In the genomic region with DNA sequence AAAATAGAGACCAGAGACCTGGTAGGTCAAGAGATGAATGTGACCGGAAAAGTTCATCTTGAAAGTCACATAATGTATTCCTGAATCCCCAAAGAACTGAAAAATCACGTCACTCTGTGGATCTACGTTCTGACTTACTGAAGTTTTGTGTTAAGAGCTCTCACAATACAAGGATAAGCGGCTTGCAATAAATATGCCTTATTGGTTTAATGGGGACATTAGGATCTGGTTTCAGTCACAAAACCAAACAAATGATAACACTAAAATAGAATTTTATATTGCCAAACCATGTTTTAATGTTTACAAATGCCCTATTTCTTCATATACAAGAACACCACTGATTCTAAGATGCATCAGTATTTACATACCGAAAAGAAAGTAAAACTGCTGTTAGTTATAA, we compare ENCODE assay signal across 21 cellular contexts.
DNase-seq lines count a peak whose midpoint lies in the region; ATAC-seq, FAIRE-seq and TF ChIP-seq lines count a peak whose summit lies in the region.
"Had no signal": no experiment of that assay in that cellular context is flagged by ENCODE, and none has a peak within 500 bp of the region (broad histone marks: within the 10 kb centered on the region; RNA-seq: fewer than 3 reads in every experiment).

No MANE protein-coding gene starts in this region.

- peaks cover 11% of the 10 kb centered on the region for H3K36me3 Mint-ChIP-seq in HFFc6 (ENCODE audit: low read depth)
- H3K36me3 Mint-ChIP-seq in natural killer cell treated with Interleukin-12 subunit alpha and Interleukin-12 subunit beta and Interleukin-15 and Interleukin-18, amount 100 ng/mL, for 72 hours = no peaks in the 10 kb centered on the region

- H3K9me3 ChIP-seq in MM.1S (replicated peaks; ENCODE audit: insufficient read depth, low read length) = no peaks in the 10 kb centered on the region
- H3K9me3 ChIP-seq in tibial artery = no peaks in the 10 kb centered on the region
- H3K9me3 ChIP-seq in A673 (ENCODE audit: low read depth, low read length, poor library complexity, severe bottlenecking) = no peaks in the 10 kb centered on the region
- H3K9me3 ChIP-seq: BE2C, Caco-2 had no signal

- intact Hi-C loops in tibial artery (cut with DNase I; ENCODE audit: low total_unique reads) (no loop called here), A673 (cut with micrococcal nuclease; ENCODE audit: unreplicated experiment) (no loop called here)

- no TSS peak for BruUV-seq in A673 (replicated peaks; lab: Mats Ljungman, UMichigan)

- no peaks in the 10 kb centered on the region for H3K9me2 ChIP-seq in MM.1S (replicated peaks; ENCODE audit: insufficient read depth, low read length)

- FAIRE-seq in islet of Langerhans (lab: Jason Lieb, UNC) = peak; percentile 96
- FAIRE-seq: D721Med, G401.6, GM12891, GM19239, H54, HepG2 had no signal

- H3K4me1 ChIP-seq in MM.1S (ENCODE audit: low read length) (peaks cover 25% of the 10 kb centered on the region), tibial artery (no peaks in the 10 kb centered on the region), A673 (ENCODE audit: insufficient read depth, low read length, poor library complexity, severe bottlenecking) (no peaks in the 10 kb centered on the region)
- H3K4me1 ChIP-seq: BE2C, Caco-2 had no signal

- DNase-seq in HFFc6 = no peak
- no peak for DNase-seq in MM.1S
- DNase-seq in Kasumi-1 (lab: John Stamatoyannopoulos, UW) = no peak
- DNase-seq in tibial artery = no peak
- no peak for DNase-seq in A673 (ENCODE audit: low spot score)
- DNase-seq in natural killer cell treated with Interleukin-12 subunit alpha and Interleukin-12 subunit beta and Interleukin-15 and Interleukin-18, amount 100 ng/mL, for 72 hours (ENCODE audit: low spot score) = no peak
- DNase-seq: ACHN; BE2C; C1 segment of cervical spinal cord; Caco-2; CD4-positive, alpha-beta T cell; HCEC 1CT had no signal

- no peaks in the 10 kb centered on the region for H4K20me1 ChIP-seq in MM.1S (ENCODE audit: insufficient read depth, low read length)

- no peaks in the 10 kb centered on the region for H3K9me3 Mint-ChIP-seq in HFFc6
- H3K9me3 Mint-ChIP-seq in natural killer cell treated with Interleukin-12 subunit alpha and Interleukin-12 subunit beta and Interleukin-15 and Interleukin-18, amount 100 ng/mL, for 72 hours = no peaks in the 10 kb centered on the region
- H3K9me3 Mint-ChIP-seq: CD4-positive, alpha-beta T cell; GM23338 had no signal

- no peaks in the 10 kb centered on the region for H3F3A ChIP-seq in MM.1S (ENCODE audit: insufficient read depth, low read length)

- H3K79me2 ChIP-seq in MM.1S (ENCODE audit: low read length) = no peaks in the 10 kb centered on the region; the same call in 1 of the 2 replicates

- H3K36me3 ChIP-seq in MM.1S (replicated peaks; ENCODE audit: insufficient read depth, low read length) (no peaks in the 10 kb centered on the region), tibial artery (no peaks in the 10 kb centered on the region), A673 (ENCODE audit: insufficient read depth, low read length, poor library complexity, severe bottlenecking) (no peaks in the 10 kb centered on the region)
- H3K36me3 ChIP-seq: BE2C had no signal

- H3K27me3 Mint-ChIP-seq in HFFc6 (ENCODE audit: insufficient read depth) = no peaks in the 10 kb centered on the region
- peaks cover 5 to 10% of the 10 kb centered on the region in 2 donors for H3K27me3 Mint-ChIP-seq in natural killer cell treated with Interleukin-12 subunit alpha and Interleukin-12 subunit beta and Interleukin-15 and Interleukin-18, amount 100 ng/mL, for 72 hours
- H3K27me3 Mint-ChIP-seq: CD4-positive, alpha-beta T cell had no signal

- no peak overlapping the region; the same call in 1 of the 2 replicates for H2AFZ ChIP-seq in MM.1S (ENCODE audit: low read length)
- H2AFZ ChIP-seq: GM23338 had no signal

- TF ChIP-seq CTCF in HFFc6 (IDR thresholded peaks at IDR 0.05) (no peak), MM.1S (IDR thresholded peaks at IDR 0.05; ENCODE audit: low read length) (no peak), VCaP (conservative IDR thresholded peaks at IDR 0.05) (no peak), tibial artery (IDR thresholded peaks at IDR 0.05) (no peak), A673 (conservative IDR thresholded peaks at IDR 0.05; ENCODE audit: low read depth, low read length) (no peak)

- H3K27me3 ChIP-seq in MM.1S (replicated peaks; ENCODE audit: insufficient read depth, low read length) (no peaks in the 10 kb centered on the region), tibial artery (no peaks in the 10 kb centered on the region), A673 (replicated peaks; ENCODE audit: insufficient read depth, low read depth, low read length, poor library complexity) (peaks cover 3% of the 10 kb centered on the region)
- H3K27me3 ChIP-seq: BE2C had no signal

- peak overlapping the region; percentile 42 for H3K4me3 Mint-ChIP-seq in HFFc6
- no peak overlapping the region for H3K4me3 Mint-ChIP-seq in natural killer cell treated with Interleukin-12 subunit alpha and Interleukin-12 subunit beta and Interleukin-15 and Interleukin-18, amount 100 ng/mL, for 72 hours
- H3K4me3 Mint-ChIP-seq: CD4-positive, alpha-beta T cell; GM23338 had no signal

- CTCF ChIA-PET in A673 (lab: Charles Lee) = no interaction called here

- H3K4me1 Mint-ChIP-seq in HFFc6 (ENCODE audit: low read depth) = peaks cover 63% of the 10 kb centered on the region
- H3K4me1 Mint-ChIP-seq in natural killer cell treated with Interleukin-12 subunit alpha and Interleukin-12 subunit beta and Interleukin-15 and Interleukin-18, amount 100 ng/mL, for 72 hours (ENCODE audit: low read depth in 2 of 2) = peaks cover 0 to 10% of the 10 kb centered on the region in 2 donors
- H3K4me1 Mint-ChIP-seq: GM23338 had no signal

- POLR2A ChIA-PET in A673 (lab: Charles Lee; ENCODE audit: low non-redundant PET) = no interaction called here

- H3K27ac ChIP-seq in MM.1S (ENCODE audit: low read length) = no peak overlapping the region
- peak overlapping the region; percentile 93 for H3K27ac ChIP-seq in VCaP
- no peak overlapping the region for H3K27ac ChIP-seq in tibial artery
- H3K27ac ChIP-seq in A673 (ENCODE audit: low read depth, low read length, poor library complexity, severe bottlenecking) = no peak overlapping the region

- H3K4me2 ChIP-seq in MM.1S (ENCODE audit: low read depth, low read length) = peak overlapping the region; percentile 45
- H3K4me2 ChIP-seq: GM23338 had no signal

- no peak overlapping the region for H3K27ac Mint-ChIP-seq in HFFc6
- H3K27ac Mint-ChIP-seq in natural killer cell treated with Interleukin-12 subunit alpha and Interleukin-12 subunit beta and Interleukin-15 and Interleukin-18, amount 100 ng/mL, for 72 hours = no peak overlapping the region
- H3K27ac Mint-ChIP-seq: CD4-positive, alpha-beta T cell; GM23338 had no signal

- no peak overlapping the region for H3K9ac ChIP-seq in MM.1S (ENCODE audit: low read length)

- ATAC-seq in natural killer cell treated with Interleukin-12 subunit alpha and Interleukin-12 subunit beta and Interleukin-15 and Interleukin-18, amount 100 ng/mL, for 72 hours = no peak
- ATAC-seq: GM23338, HepG2 had no signal

- peak overlapping the region; percentile 25; the same call in 1 of the 2 replicates for H3K4me3 ChIP-seq in MM.1S (ENCODE audit: low read length)
- no peak overlapping the region for H3K4me3 ChIP-seq in tibial artery
- H3K4me3 ChIP-seq in A673 (ENCODE audit: low read depth, low read length, poor library complexity, severe bottlenecking) = no peak overlapping the region
- H3K4me3 ChIP-seq: GM23338 had no signal
